In genomic region chr17:45298546-45299285, GRCh38 we compare ENCODE assay signal across 10 cellular contexts. TPM values are rescaled to one million over a fixed set of nuclear protein-coding genes. Genes with fewer than 3 reads are reported as not detected.
DNase-seq lines count a peak whose midpoint lies in the region; ATAC-seq and FAIRE-seq lines count a peak whose summit lies in the region.
"Had no signal": no experiment of that assay in that cellular context is flagged by ENCODE, and none has a peak within 500 bp of the region (broad histone marks: within the 10 kb centered on the region; RNA-seq: fewer than 3 reads in every experiment).

No MANE protein-coding gene starts in this region.

- no peaks in the 10 kb centered on the region for H3K9me3 ChIP-seq in CD4-positive, CD25-positive, alpha-beta regulatory T cell (ENCODE audit: control insufficient read depth in 2 of 2, low read length in 2 of 2)
- no peaks in the 10 kb centered on the region for H3K9me3 ChIP-seq in adipocyte (ENCODE audit: control insufficient read depth, low read length)

- H3K27me3 Mint-ChIP-seq in CD4-positive, CD25-positive, alpha-beta regulatory T cell: no peaks in the 10 kb centered on the region
- no peaks in the 10 kb centered on the region for H3K27me3 Mint-ChIP-seq in natural killer cell treated with Interleukin-12 subunit alpha and Interleukin-12 subunit beta and Interleukin-15 and Interleukin-18, amount 100 ng/mL, for 72 hours

- H3K27me3 ChIP-seq in CD4-positive, CD25-positive, alpha-beta regulatory T cell (ENCODE audit: control insufficient read depth, insufficient read depth, low read length): no peaks in the 10 kb centered on the region
- H3K27me3 ChIP-seq in adipocyte (replicated peaks; ENCODE audit: control insufficient read depth, insufficient read depth, low read length): no peaks in the 10 kb centered on the region

- no peak for ATAC-seq in CD4-positive, CD25-positive, alpha-beta regulatory T cell (ENCODE audit: low read depth in 2 of 2)
- no peak for ATAC-seq in natural killer cell treated with Interleukin-12 subunit alpha and Interleukin-12 subunit beta and Interleukin-15 and Interleukin-18, amount 100 ng/mL, for 72 hours
- ATAC-seq in GM18520 (IDR thresholded peaks at IDR 0.05; ENCODE audit: unreplicated experiment): no peak

- H3K36me3 ChIP-seq in CD4-positive, CD25-positive, alpha-beta regulatory T cell (ENCODE audit: control insufficient read depth, insufficient read depth, low read length): peaks cover 25% of the 10 kb centered on the region
- H3K36me3 ChIP-seq in adipocyte (ENCODE audit: control insufficient read depth, insufficient read depth, low read length, severe bottlenecking): no peaks in the 10 kb centered on the region

- peak overlapping the region; percentile 2 for H3K9ac ChIP-seq in adipocyte (ENCODE audit: low read length)

- peaks cover 39 to 97% (median 63%) of the 10 kb centered on the region in 4 donors for H3K4me1 Mint-ChIP-seq in CD4-positive, CD25-positive, alpha-beta regulatory T cell
- H3K4me1 Mint-ChIP-seq in natural killer cell treated with Interleukin-12 subunit alpha and Interleukin-12 subunit beta and Interleukin-15 and Interleukin-18, amount 100 ng/mL, for 72 hours (ENCODE audit: low read depth in 2 of 2): peaks cover 70% of the 10 kb centered on the region in 2 donors

- no peaks in the 10 kb centered on the region for H3K9me3 Mint-ChIP-seq in CD4-positive, CD25-positive, alpha-beta regulatory T cell
- H3K9me3 Mint-ChIP-seq in natural killer cell treated with Interleukin-12 subunit alpha and Interleukin-12 subunit beta and Interleukin-15 and Interleukin-18, amount 100 ng/mL, for 72 hours: no peaks in the 10 kb centered on the region

- peak overlapping the region; percentile 27 to 82 (median 80) for H3K27ac Mint-ChIP-seq in CD4-positive, CD25-positive, alpha-beta regulatory T cell
- H3K27ac Mint-ChIP-seq in natural killer cell treated with Interleukin-12 subunit alpha and Interleukin-12 subunit beta and Interleukin-15 and Interleukin-18, amount 100 ng/mL, for 72 hours: peak overlapping the region; percentile 86 to 97

- H3K27ac ChIP-seq in CD4-positive, CD25-positive, alpha-beta regulatory T cell (ENCODE audit: insufficient read depth, low read length, poor library complexity, severe bottlenecking): no peak overlapping the region

- peak; percentile 77 for FAIRE-seq in HTR-8/SVneo (lab: Jason Lieb, UNC)
- FAIRE-seq: G401.6 had no signal

- H3K4me3 ChIP-seq in CD4-positive, CD25-positive, alpha-beta regulatory T cell (ENCODE audit: low read depth, low read length): no peak overlapping the region
- H3K4me3 ChIP-seq in adipocyte (ENCODE audit: low read length): no peak overlapping the region

- no peak for DNase-seq in CD4-positive, CD25-positive, alpha-beta regulatory T cell
- DNase-seq in HTR-8/SVneo (ENCODE audit: insufficient read length, low spot score) (no peak), adipocyte (ENCODE audit: low read depth) (peak; percentile 37), GM03348 (ENCODE audit: low spot score) (no peak), RPMI8226 (no peak), ecto neural progenitor cell (ENCODE audit: low spot score) (no peak)
- DNase-seq in natural killer cell treated with Interleukin-12 subunit alpha and Interleukin-12 subunit beta and Interleukin-15 and Interleukin-18, amount 100 ng/mL, for 72 hours (ENCODE audit: low spot score): no peak
- DNase-seq: NCI-H146 had no signal

- H3K4me3 Mint-ChIP-seq in CD4-positive, CD25-positive, alpha-beta regulatory T cell: peak overlapping the region in 3 of 4 donors; percentile 2 to 68 (median 8)
- H3K4me3 Mint-ChIP-seq in natural killer cell treated with Interleukin-12 subunit alpha and Interleukin-12 subunit beta and Interleukin-15 and Interleukin-18, amount 100 ng/mL, for 72 hours: peak overlapping the region; percentile 7

- H3K36me3 Mint-ChIP-seq in CD4-positive, CD25-positive, alpha-beta regulatory T cell: peaks cover 18% of the 10 kb centered on the region
- peaks cover 5% of the 10 kb centered on the region for H3K36me3 Mint-ChIP-seq in natural killer cell treated with Interleukin-12 subunit alpha and Interleukin-12 subunit beta and Interleukin-15 and Interleukin-18, amount 100 ng/mL, for 72 hours

- peaks cover 76% of the 10 kb centered on the region for H3K4me1 ChIP-seq in CD4-positive, CD25-positive, alpha-beta regulatory T cell (ENCODE audit: control insufficient read depth, insufficient read depth, low read length, poor library complexity, severe bottlenecking)
- peaks cover 63% of the 10 kb centered on the region for H3K4me1 ChIP-seq in adipocyte (ENCODE audit: control insufficient read depth, insufficient read depth, low read length)

RNA-seq across cellular contexts. Expression of gene MAP3K14, which starts 18.1 kb away (rescaled TPM):
- total RNA-seq in CD4-positive, CD25-positive, alpha-beta regulatory T cell: 61.3 TPM
- polyA plus RNA-seq in CD4-positive, CD25-positive, alpha-beta regulatory T cell: 1 to 10 TPM; 5.9 to 7.9 (median 6.7) TPM
- 10 to 100 TPM; 65.9 to 75.4 TPM for total RNA-seq in natural killer cell treated with Interleukin-12 subunit alpha and Interleukin-12 subunit beta and Interleukin-15 and Interleukin-18, amount 100 ng/mL, for 72 hours

RNA-seq across cellular contexts. Expression of gene SPATA32, which starts 36.8 kb away (rescaled TPM):
- 0.20 TPM for total RNA-seq in CD4-positive, CD25-positive, alpha-beta regulatory T cell
- under 1 TPM in 2 of 4 donors, not detected in 2; 0.36 to 0.60 TPM for polyA plus RNA-seq in CD4-positive, CD25-positive, alpha-beta regulatory T cell
- under 1 TPM; 0.62 to 0.81 TPM for total RNA-seq in natural killer cell treated with Interleukin-12 subunit alpha and Interleukin-12 subunit beta and Interleukin-15 and Interleukin-18, amount 100 ng/mL, for 72 hours
